In genomic region chr19:12953456-12954149, GRCh38 we compare ENCODE assay signal across 1 cellular context.
TF ChIP-seq lines count a peak whose summit lies in the region.

No MANE protein-coding gene starts in this region.

TF ChIP-seq in HepG2, 621 proteins besides CTCF, POLR2A, EP300 and RAD21:
- 0 out of 2 replicates have a peak, but pooled peaks have one; percentile 49 for TF ChIP-seq PAF1 (CRISPR knock-in tag; IDR thresholded peaks at IDR 0.05)
- 0 out of 2 replicates have a peak, but pooled peaks have one; percentile 11 for TF ChIP-seq RARA (CRISPR knock-in tag; IDR thresholded peaks at IDR 0.05)
- peak; percentile 30; the same call in 1 of the 2 replicates for TF ChIP-seq RBFOX2 (IDR thresholded peaks at IDR 0.05; ENCODE audit: low read depth, low read length)
- TF ChIP-seq RBM22 (optimal IDR thresholded peaks at IDR 0.05; ENCODE audit: low read length) = peak; percentile 21
- no peak for TF ChIP-seq KDM6A (CRISPR knock-in tag; IDR thresholded peaks at IDR 0.05; ENCODE audit: low read depth)
- no peak for TF ChIP-seq ZBTB40 (IDR thresholded peaks at IDR 0.05)
- peak; percentile 56; the same call in 1 of the 2 replicates for TF ChIP-seq ZBTB40 (CRISPR knock-in tag; IDR thresholded peaks at IDR 0.05)
- TF ChIP-seq, protein P1, sequence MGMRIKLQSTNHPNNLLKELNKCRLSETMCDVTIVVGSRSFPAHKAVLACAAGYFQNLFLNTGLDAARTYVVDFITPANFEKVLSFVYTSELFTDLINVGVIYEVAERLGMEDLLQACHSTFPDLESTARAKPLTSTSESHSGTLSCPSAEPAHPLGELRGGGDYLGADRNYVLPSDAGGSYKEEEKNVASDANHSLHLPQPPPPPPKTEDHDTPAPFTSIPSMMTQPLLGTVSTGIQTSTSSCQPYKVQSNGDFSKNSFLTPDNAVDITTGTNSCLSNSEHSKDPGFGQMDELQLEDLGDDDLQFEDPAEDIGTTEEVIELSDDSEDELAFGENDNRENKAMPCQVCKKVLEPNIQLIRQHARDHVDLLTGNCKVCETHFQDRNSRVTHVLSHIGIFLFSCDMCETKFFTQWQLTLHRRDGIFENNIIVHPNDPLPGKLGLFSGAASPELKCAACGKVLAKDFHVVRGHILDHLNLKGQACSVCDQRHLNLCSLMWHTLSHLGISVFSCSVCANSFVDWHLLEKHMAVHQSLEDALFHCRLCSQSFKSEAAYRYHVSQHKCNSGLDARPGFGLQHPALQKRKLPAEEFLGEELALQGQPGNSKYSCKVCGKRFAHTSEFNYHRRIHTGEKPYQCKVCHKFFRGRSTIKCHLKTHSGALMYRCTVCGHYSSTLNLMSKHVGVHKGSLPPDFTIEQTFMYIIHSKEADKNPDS (CRISPR knock-in tag; IDR thresholded peaks at IDR 0.05) = no peak
- TF ChIP-seq, protein P2, sequence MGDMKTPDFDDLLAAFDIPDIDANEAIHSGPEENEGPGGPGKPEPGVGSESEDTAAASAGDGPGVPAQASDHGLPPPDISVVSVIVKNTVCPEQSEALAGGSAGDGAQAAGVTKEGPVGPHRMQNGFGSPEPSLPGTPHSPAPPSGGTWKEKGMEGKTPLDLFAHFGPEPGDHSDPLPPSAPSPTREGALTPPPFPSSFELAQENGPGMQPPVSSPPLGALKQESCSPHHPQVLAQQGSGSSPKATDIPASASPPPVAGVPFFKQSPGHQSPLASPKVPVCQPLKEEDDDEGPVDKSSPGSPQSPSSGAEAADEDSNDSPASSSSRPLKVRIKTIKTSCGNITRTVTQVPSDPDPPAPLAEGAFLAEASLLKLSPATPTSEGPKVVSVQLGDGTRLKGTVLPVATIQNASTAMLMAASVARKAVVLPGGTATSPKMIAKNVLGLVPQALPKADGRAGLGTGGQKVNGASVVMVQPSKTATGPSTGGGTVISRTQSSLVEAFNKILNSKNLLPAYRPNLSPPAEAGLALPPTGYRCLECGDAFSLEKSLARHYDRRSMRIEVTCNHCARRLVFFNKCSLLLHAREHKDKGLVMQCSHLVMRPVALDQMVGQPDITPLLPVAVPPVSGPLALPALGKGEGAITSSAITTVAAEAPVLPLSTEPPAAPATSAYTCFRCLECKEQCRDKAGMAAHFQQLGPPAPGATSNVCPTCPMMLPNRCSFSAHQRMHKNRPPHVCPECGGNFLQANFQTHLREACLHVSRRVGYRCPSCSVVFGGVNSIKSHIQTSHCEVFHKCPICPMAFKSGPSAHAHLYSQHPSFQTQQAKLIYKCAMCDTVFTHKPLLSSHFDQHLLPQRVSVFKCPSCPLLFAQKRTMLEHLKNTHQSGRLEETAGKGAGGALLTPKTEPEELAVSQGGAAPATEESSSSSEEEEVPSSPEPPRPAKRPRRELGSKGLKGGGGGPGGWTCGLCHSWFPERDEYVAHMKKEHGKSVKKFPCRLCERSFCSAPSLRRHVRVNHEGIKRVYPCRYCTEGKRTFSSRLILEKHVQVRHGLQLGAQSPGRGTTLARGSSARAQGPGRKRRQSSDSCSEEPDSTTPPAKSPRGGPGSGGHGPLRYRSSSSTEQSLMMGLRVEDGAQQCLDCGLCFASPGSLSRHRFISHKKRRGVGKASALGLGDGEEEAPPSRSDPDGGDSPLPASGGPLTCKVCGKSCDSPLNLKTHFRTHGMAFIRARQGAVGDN (CRISPR knock-in tag; IDR thresholded peaks at IDR 0.05) = peak; percentile 5; the same call in 1 of the 2 replicates
- TF ChIP-seq E2F1 (CRISPR knock-in tag; IDR thresholded peaks at IDR 0.05) = no peak
- no peak for TF ChIP-seq ZNF24 (IDR thresholded peaks at IDR 0.05)
- peak; percentile 49 for TF ChIP-seq AGO1 (IDR thresholded peaks at IDR 0.05; ENCODE audit: low read depth, low read length, poor library complexity, severe bottlenecking)
- TF ChIP-seq, protein P3, sequence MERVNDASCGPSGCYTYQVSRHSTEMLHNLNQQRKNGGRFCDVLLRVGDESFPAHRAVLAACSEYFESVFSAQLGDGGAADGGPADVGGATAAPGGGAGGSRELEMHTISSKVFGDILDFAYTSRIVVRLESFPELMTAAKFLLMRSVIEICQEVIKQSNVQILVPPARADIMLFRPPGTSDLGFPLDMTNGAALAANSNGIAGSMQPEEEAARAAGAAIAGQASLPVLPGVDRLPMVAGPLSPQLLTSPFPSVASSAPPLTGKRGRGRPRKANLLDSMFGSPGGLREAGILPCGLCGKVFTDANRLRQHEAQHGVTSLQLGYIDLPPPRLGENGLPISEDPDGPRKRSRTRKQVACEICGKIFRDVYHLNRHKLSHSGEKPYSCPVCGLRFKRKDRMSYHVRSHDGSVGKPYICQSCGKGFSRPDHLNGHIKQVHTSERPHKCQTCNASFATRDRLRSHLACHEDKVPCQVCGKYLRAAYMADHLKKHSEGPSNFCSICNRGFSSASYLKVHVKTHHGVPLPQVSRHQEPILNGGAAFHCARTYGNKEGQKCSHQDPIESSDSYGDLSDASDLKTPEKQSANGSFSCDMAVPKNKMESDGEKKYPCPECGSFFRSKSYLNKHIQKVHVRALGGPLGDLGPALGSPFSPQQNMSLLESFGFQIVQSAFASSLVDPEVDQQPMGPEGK (CRISPR knock-in tag; IDR thresholded peaks at IDR 0.05) = peak; percentile 30; the same call in 1 of the 2 replicates
- TF ChIP-seq AGO2 (optimal IDR thresholded peaks at IDR 0.05; ENCODE audit: low read depth, low read length) = peak; percentile 80
- peak; percentile 33 for TF ChIP-seq POLR2G (IDR thresholded peaks at IDR 0.05; ENCODE audit: low read depth, low read length)
TF ChIP-seq in HepG2: peak in this region for 10.
